ENCODE assay signal across 13 cellular contexts in genomic region chr14:27090716-27091115, GRCh38.
DNase-seq lines count a peak whose midpoint lies in the region; ATAC-seq and TF ChIP-seq lines count a peak whose summit lies in the region.
"Had no signal": no experiment of that assay in that cellular context is flagged by ENCODE, and none has a peak within 500 bp of the region (broad histone marks: within the 10 kb centered on the region; RNA-seq: fewer than 3 reads in every experiment).

No MANE protein-coding gene starts in this region.

- H3K9me3 Mint-ChIP-seq in glutamatergic neuron (ENCODE audit: unreplicated experiment): peaks cover 1% of the 10 kb centered on the region

- no peaks in the 10 kb centered on the region for H3K27me3 ChIP-seq in A673 (replicated peaks; ENCODE audit: insufficient read depth, low read depth, low read length, poor library complexity)
- H3K27me3 ChIP-seq: BE2C had no signal

- CTCF ChIA-PET in A673 (lab: Charles Lee): no interaction called here

- POLR2A ChIA-PET in A673 (lab: Charles Lee; ENCODE audit: low non-redundant PET): no interaction called here

- H3K4me1 ChIP-seq in A673 (ENCODE audit: insufficient read depth, low read length, poor library complexity, severe bottlenecking): no peaks in the 10 kb centered on the region
- H3K4me1 ChIP-seq: BE2C, HAP-1 had no signal

- H3K27ac Mint-ChIP-seq in glutamatergic neuron (ENCODE audit: unreplicated experiment): peak overlapping the region; percentile 3
- H3K27ac Mint-ChIP-seq: CD8-positive, alpha-beta memory T cell had no signal

- no peak for ATAC-seq in GM21390 (IDR thresholded peaks at IDR 0.05; ENCODE audit: unreplicated experiment)

- no peak overlapping the region for H3K27ac ChIP-seq in A673 (ENCODE audit: low read depth, low read length, poor library complexity, severe bottlenecking)
- H3K27ac ChIP-seq: KMS-11 had no signal

- no peak for TF ChIP-seq CTCF in A673 (conservative IDR thresholded peaks at IDR 0.05; ENCODE audit: low read depth, low read length)
- TF ChIP-seq CTCF in glutamatergic neuron (IDR thresholded peaks at IDR 0.05; ENCODE audit: partially characterized antibody, unreplicated experiment): no peak

- BruUV-seq in A673 (replicated peaks; lab: Mats Ljungman, UMichigan): no TSS peak

- H3K27me3 Mint-ChIP-seq in glutamatergic neuron (ENCODE audit: unreplicated experiment): no peaks in the 10 kb centered on the region
- H3K27me3 Mint-ChIP-seq: CD8-positive, alpha-beta memory T cell had no signal

- H3K4me3 ChIP-seq in A673 (ENCODE audit: low read depth, low read length, poor library complexity, severe bottlenecking): no peak overlapping the region
- H3K4me3 ChIP-seq: HAP-1 had no signal

- intact Hi-C loops in A673 (cut with micrococcal nuclease; ENCODE audit: unreplicated experiment): no loop called here

- H3K36me3 ChIP-seq in A673 (ENCODE audit: insufficient read depth, low read length, poor library complexity, severe bottlenecking): no peaks in the 10 kb centered on the region
- H3K36me3 ChIP-seq: BE2C, HAP-1 had no signal

- H3K4me1 Mint-ChIP-seq in glutamatergic neuron (ENCODE audit: low read depth, unreplicated experiment): peaks cover 28% of the 10 kb centered on the region
- H3K4me1 Mint-ChIP-seq: CD8-positive, alpha-beta memory T cell had no signal

- H3K36me3 Mint-ChIP-seq in glutamatergic neuron (ENCODE audit: unreplicated experiment): no peaks in the 10 kb centered on the region

- peak overlapping the region; percentile 26 for H3K4me3 Mint-ChIP-seq in glutamatergic neuron (ENCODE audit: unreplicated experiment)
- H3K4me3 Mint-ChIP-seq: CD8-positive, alpha-beta memory T cell had no signal

- DNase-seq in A673 (ENCODE audit: low spot score) (peak; percentile 1), COLO829 (ENCODE audit: low spot score) (peak; percentile 19), NCI-H526 (lab: John Stamatoyannopoulos, UW) (peak; percentile 65 to 77), glutamatergic neuron (no peak), HT-29 (ENCODE audit: low spot score) (no peak), NCI-H2029 (lab: John Stamatoyannopoulos, UW) (no peak)
- DNase-seq: BE2C; CD8-positive, alpha-beta memory T cell; DMS53; GF-D8 had no signal

- no peaks in the 10 kb centered on the region for H3K9me3 ChIP-seq in A673 (ENCODE audit: low read depth, low read length, poor library complexity, severe bottlenecking)
- H3K9me3 ChIP-seq: BE2C, HAP-1 had no signal

Comparison
In these comparisons a context has a peak if more than half of its experiments do, and no peak if none do; other contexts are left out.
1. DNase-seq: peak in A673 (single experiment), COLO829 (single experiment) and NCI-H526 (2 of 2); none in glutamatergic neuron (single experiment), HT-29 (single experiment) and NCI-H2029 (single experiment).